ENCODE assay signal across 2 cellular contexts in genomic region chr2:205493528-205493927, GRCh38.
DNase-seq lines count a peak whose midpoint lies in the region; ATAC-seq, FAIRE-seq and TF ChIP-seq lines count a peak whose summit lies in the region.
"Not testable (repeated sequence)": the region's sequence is repeated elsewhere in the genome, so short reads cannot be mapped to it uniquely, and the experiment has no call there.

No MANE protein-coding gene starts in this region.

- 94% methylated on average over 2 of the region's 2 CpGs for WGBS in A549 (ENCODE audit: missing lambda C conversion rate)

- TF ChIP-seq RAD21 in A549 (conservative IDR thresholded peaks at IDR 0.05 in 1 of 2, IDR thresholded peaks at IDR 0.05 in 1 of 2): not testable (repeated sequence)

- FAIRE-seq in A549 (lab: Jason Lieb, UNC): not testable (repeated sequence)

- H3K27ac ChIP-seq in A549; HEK293 (ENCODE audit: extremely low read depth, low read depth, low read length): not testable (repeated sequence)

- CTCF ChIA-PET in A549 (lab: Yijun Ruan, JAX): not testable (repeated sequence)
- CTCF ChIA-PET in HEK293 (lab: Yijun Ruan, JAX): interaction anchor here (0.8 kb wide), 1 partner anchor 547 kb away, joined by 4 read pairs; no protein-coding TSS in a partner anchor

- H3K4me2 ChIP-seq in A549: not testable (repeated sequence)

- DNase-seq in A549 (ENCODE audit: low read depth in 1 of 2, low spot score in 1 of 2): not testable (repeated sequence)

- POLR2A ChIA-PET in A549 (lab: Yijun Ruan, JAX); HEK293 (lab: Yijun Ruan, JAX): not testable (repeated sequence)

- not testable (repeated sequence) for TF ChIP-seq POLR2A in A549 (IDR thresholded peaks at IDR 0.05; ENCODE audit: low read length)

- TF ChIP-seq CTCF in A549 (IDR thresholded peaks at IDR 0.05); HEK293 (tag by site-specific recombination; IDR thresholded peaks at IDR 0.05): not testable (repeated sequence)

- not testable (repeated sequence) for ATAC-seq in A549

- not testable (repeated sequence) for TF ChIP-seq EP300 in A549 (IDR thresholded peaks at IDR 0.05)

- not testable (repeated sequence) for H3K9me3 ChIP-seq in A549; HEK293 (ENCODE audit: control insufficient read depth, insufficient read depth, low read depth, low read length)

- not testable (repeated sequence) for H3K36me3 ChIP-seq in HEK293 (ENCODE audit: control insufficient read depth in 2 of 2, insufficient read depth in 1 of 2, low read length in 2 of 2)

- H3K4me1 ChIP-seq in A549; HEK293 (ENCODE audit: control insufficient read depth, insufficient read depth, low read length): not testable (repeated sequence)

- not testable (repeated sequence) for H3K4me3 ChIP-seq in A549; HEK293 (ENCODE audit: low read depth, low read length)

TF ChIP-seq in A549, 52 proteins besides CTCF, POLR2A, EP300 and RAD21:
- peak; percentile 63 for TF ChIP-seq ZC3H11A (IDR thresholded peaks at IDR 0.05)

TF ChIP-seq in HEK293, 187 proteins besides CTCF, POLR2A, EP300 and RAD21:
- TF ChIP-seq ZNF394 (tag by site-specific recombination; IDR thresholded peaks at IDR 0.05; ENCODE audit: borderline replicate concordance): peak; percentile 72; the same call in 1 of the 2 replicates
- TF ChIP-seq ZBTB11 (tag by site-specific recombination; conservative IDR thresholded peaks at IDR 0.05; ENCODE audit: low read depth): peak; percentile 59
- peak; percentile 52 for TF ChIP-seq ZNF555 (tag by site-specific recombination; conservative IDR thresholded peaks at IDR 0.05)
- peak; percentile 17; the same call in 1 of the 2 replicates for TF ChIP-seq ZNF140 (tag by site-specific recombination; IDR thresholded peaks at IDR 0.05)
- TF ChIP-seq ZBTB8A (tag by site-specific recombination; IDR thresholded peaks at IDR 0.05): peak; percentile 41; the same call in 1 of the 2 replicates
- peak; percentile 49 for TF ChIP-seq ZNF426 (tag by site-specific recombination; IDR thresholded peaks at IDR 0.05)
- peak; percentile 37 for TF ChIP-seq ZNF623 (tag by site-specific recombination; IDR thresholded peaks at IDR 0.05)
- TF ChIP-seq ZNF518A (tag by site-specific recombination; conservative IDR thresholded peaks at IDR 0.05; ENCODE audit: low read depth): peak; percentile 61
